Comparison of ENCODE assay signal across 8 cellular contexts in the genomic region with DNA sequence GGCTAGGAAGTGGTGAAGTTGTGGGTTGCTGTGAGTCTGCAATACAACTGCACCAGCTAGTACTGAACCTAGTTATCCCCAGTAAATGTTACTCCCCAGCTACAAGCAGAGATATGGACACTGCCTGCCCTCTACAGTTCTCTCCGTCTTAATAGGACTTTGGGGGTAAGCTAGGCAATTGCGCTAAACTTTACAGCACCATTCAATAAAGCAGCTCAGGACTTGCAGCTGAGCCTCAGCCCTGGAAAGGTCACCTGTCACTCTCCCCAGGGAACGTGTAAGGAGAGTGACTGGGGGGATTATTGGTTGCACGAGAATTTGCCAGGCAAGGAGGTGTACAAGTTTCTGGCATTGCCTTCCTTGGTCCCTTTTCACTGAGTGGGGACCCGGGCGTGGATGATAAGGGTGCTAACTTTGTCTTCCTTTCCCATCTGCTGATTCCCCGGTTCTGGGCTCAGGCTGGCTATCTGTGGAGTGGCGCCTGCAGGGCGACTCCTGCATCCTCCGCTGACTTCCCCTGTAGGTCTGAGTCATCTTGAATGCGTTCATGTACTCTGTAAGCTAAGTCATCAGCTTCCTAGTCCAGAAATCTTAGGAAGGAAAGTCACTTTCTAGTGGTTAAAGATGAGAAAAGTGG.
DNase-seq lines count a peak whose midpoint lies in the region; ATAC-seq lines count a peak whose summit lies in the region.

No MANE protein-coding gene starts in this region.

- DNase-seq in GM04504 (ENCODE audit: low read depth) (peak; percentile 48), NOMO-1 treated with dmso at 0.1 percent for 144 hours (lab: John Stamatoyannopoulos, UW; ENCODE audit: unreplicated experiment) (peak; percentile 3), dermis blood vessel endothelial cell (peak; percentile 83), pulmonary artery endothelial cell (ENCODE audit: low read depth, low spot score) (peak; percentile 56), DMS153 treated with DMSO at 0.1 percent for 48 hours (lab: John Stamatoyannopoulos, UW; ENCODE audit: unreplicated experiment) (no peak)

- no peak for ATAC-seq in HG02642 (IDR thresholded peaks at IDR 0.05; ENCODE audit: poor library complexity, unreplicated experiment)
- ATAC-seq in HG03354 (IDR thresholded peaks at IDR 0.05; ENCODE audit: poor library complexity, severe bottlenecking, unreplicated experiment): no peak
- ATAC-seq in GM18870 (IDR thresholded peaks at IDR 0.05; ENCODE audit: unreplicated experiment): no peak
